14 cellular contexts compared by ENCODE assay signal in the genomic region with DNA sequence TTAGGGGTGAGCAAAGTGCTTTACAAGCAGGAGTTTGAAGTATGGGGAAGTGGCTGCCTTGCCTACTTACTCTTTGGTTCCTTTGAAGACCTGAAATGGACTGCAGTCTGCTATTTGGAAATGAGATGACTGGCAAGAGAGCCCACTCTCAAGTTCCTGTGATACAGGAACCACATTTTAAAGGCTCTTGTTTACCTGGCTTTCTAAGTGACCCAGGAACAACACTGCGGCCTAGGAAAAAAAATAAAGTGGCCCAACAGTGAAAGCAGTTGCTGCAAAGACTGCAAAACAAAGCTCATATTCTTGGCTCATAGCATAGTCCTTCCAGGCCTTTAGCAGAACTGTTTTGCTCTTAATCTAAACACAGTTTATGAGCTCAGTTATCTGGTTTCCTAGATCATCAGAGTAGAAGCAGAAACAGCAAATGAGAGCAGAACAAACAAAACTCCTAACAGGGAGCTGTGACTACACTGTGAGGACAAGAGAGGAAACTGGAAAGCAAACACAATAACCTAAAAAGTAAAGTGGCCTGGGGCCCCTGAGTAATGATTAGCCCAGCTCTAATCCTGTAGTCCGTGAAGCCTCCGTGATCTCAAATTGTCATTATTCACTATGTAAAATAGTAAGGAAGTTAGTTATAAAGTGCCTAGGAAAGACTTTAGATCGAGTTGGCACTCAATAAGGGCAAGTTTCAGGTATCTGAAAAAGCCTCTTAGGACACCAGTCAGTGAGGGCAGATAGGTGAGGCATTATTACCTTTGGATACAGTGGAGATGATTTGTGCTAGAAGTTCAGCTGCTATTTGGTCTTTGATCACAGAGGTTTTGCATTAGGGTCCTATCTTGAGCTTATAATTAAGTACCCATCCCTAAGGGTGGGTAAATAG. TPM values are rescaled to one million over a fixed set of nuclear protein-coding genes. Genes with fewer than 3 reads are reported as not detected.
A peak's percentile ranks its signal among the peaks of the same experiment; 100 is the strongest.
DNase-seq lines count a peak whose midpoint lies in the region; ATAC-seq and TF ChIP-seq lines count a peak whose summit lies in the region.
"Had no signal": no experiment of that assay in that cellular context is flagged by ENCODE, and none has a peak within 500 bp of the region (broad histone marks: within the 10 kb centered on the region; RNA-seq: fewer than 3 reads in every experiment).

No MANE protein-coding gene starts in this region.

- TF ChIP-seq CTCF in 22Rv1 (IDR thresholded peaks at IDR 0.05) (no peak), HEK293 (tag by site-specific recombination; IDR thresholded peaks at IDR 0.05) (no peak), mucosa of descending colon (IDR thresholded peaks at IDR 0.05) (no peak), PC-9 (conservative IDR thresholded peaks at IDR 0.05) (no peak)

- H4K20me1 ChIP-seq in PC-9 (ENCODE audit: insufficient read depth) = no peaks in the 10 kb centered on the region

- peaks cover 67 to 92% of the 10 kb centered on the region in 2 experiments for H3K36me3 ChIP-seq in HEK293 (ENCODE audit: control insufficient read depth in 2 of 2, insufficient read depth in 1 of 2, low read length in 2 of 2)
- peaks cover 15 to 46% of the 10 kb centered on the region in 2 donors for H3K36me3 ChIP-seq in duodenal mucosa (ENCODE audit: control insufficient read depth in 1 of 2, insufficient read depth in 2 of 2, low read length in 2 of 2)
- no peaks in the 10 kb centered on the region for H3K36me3 ChIP-seq in mucosa of descending colon (ENCODE audit: low read depth)
- peaks cover 24% of the 10 kb centered on the region; the same call in 1 of the 2 replicates for H3K36me3 ChIP-seq in PC-9 (ENCODE audit: low read depth)

- DNase-seq in mucosa of descending colon = peak in 1 of 3 donors; percentile 48
- DNase-seq in 8988T = no peak
- DNase-seq in RPMI8226 = no peak
- DNase-seq in PC-9 = no peak
- DNase-seq: cerebellar nuclear complex; GDM1; KG1; stimulated activated CD8-positive, alpha-beta memory T cell treated with anti-CD3 and anti-CD28 coated beads, Interleukin-4, amount 100 ng/mL, for 48 hours had no signal

- H3K27ac ChIP-seq in 22Rv1 (peak overlapping the region; percentile 76), HEK293 (ENCODE audit: extremely low read depth, low read depth, low read length) (peak overlapping the region; percentile 77), duodenal mucosa (ENCODE audit: low read depth, low read length) (peak overlapping the region; percentile 30), PC-9 (no peak overlapping the region)
- H3K27ac ChIP-seq: neural progenitor cell had no signal

- peaks cover 2% of the 10 kb centered on the region; the same call in 1 of the 2 replicates for H3F3A ChIP-seq in PC-9 (ENCODE audit: insufficient read depth, low read depth)

- H3K9me3 ChIP-seq in HEK293 (ENCODE audit: control insufficient read depth, insufficient read depth, low read depth, low read length) (no peaks in the 10 kb centered on the region), duodenal mucosa (ENCODE audit: control insufficient read depth in 1 of 2, low read length in 2 of 2) (no peaks in the 10 kb centered on the region), mucosa of descending colon (no peaks in the 10 kb centered on the region), PC-9 (ENCODE audit: insufficient read depth, low read depth) (no peaks in the 10 kb centered on the region)

- POLR2A ChIA-PET in HEK293 (lab: Yijun Ruan, JAX) = interaction anchor here (0.9 to 2.9 kb wide), 2 partner anchors 11 to 16 kb away, joined by 4 to 20 read pairs; a partner anchor contains a TSS
- POLR2A ChIA-PET in PC-9 (lab: Charles Lee; ENCODE audit: unreplicated experiment) = no interaction called here

- no peak overlapping the region for H2AFZ ChIP-seq in PC-9
- H2AFZ ChIP-seq: neural progenitor cell had no signal

- H3K4me3 ChIP-seq in HEK293 (ENCODE audit: low read depth, low read length) (no peak overlapping the region), duodenal mucosa (ENCODE audit: low read depth in 1 of 2, low read length in 2 of 2) (no peak overlapping the region), mucosa of descending colon (no peak overlapping the region), PC-9 (no peak overlapping the region)
- H3K4me3 ChIP-seq: neural progenitor cell had no signal

- ATAC-seq in mucosa of descending colon = peak; percentile 91
- no peak for ATAC-seq in HG02610 (IDR thresholded peaks at IDR 0.05; ENCODE audit: unreplicated experiment)
- ATAC-seq: Panc1 had no signal

- H3K4me2 ChIP-seq in PC-9 = no peak overlapping the region
- H3K4me2 ChIP-seq: neural progenitor cell had no signal

- H3K4me1 ChIP-seq in HEK293 (ENCODE audit: control insufficient read depth, insufficient read depth, low read length) (peaks cover 11% of the 10 kb centered on the region), duodenal mucosa (ENCODE audit: control insufficient read depth in 1 of 2, insufficient read depth in 2 of 2, low read length in 2 of 2) (peaks cover 22 to 23% of the 10 kb centered on the region in 2 donors), mucosa of descending colon (ENCODE audit: low read depth) (peaks cover 25% of the 10 kb centered on the region), PC-9 (replicated peaks; ENCODE audit: insufficient read depth) (no peaks in the 10 kb centered on the region)
- H3K4me1 ChIP-seq: neural progenitor cell had no signal

- no peaks in the 10 kb centered on the region; the same call in 1 of the 2 replicates for H3K79me2 ChIP-seq in PC-9 (ENCODE audit: low read depth)

- no peaks in the 10 kb centered on the region for H3K27me3 ChIP-seq in duodenal mucosa (ENCODE audit: control insufficient read depth in 1 of 2, insufficient read depth in 2 of 2, low read length in 2 of 2)
- H3K27me3 ChIP-seq in PC-9 (ENCODE audit: insufficient read depth, low read depth) = no peaks in the 10 kb centered on the region
- H3K27me3 ChIP-seq: neural progenitor cell had no signal

- CTCF ChIA-PET in HEK293 (lab: Yijun Ruan, JAX) = interaction anchor here (0.6 to 1.3 kb wide), 6 partner anchors 12 to 390 kb away, joined by 3 to 6 read pairs (median 3); a partner anchor contains a TSS
- CTCF ChIA-PET in PC-9 (lab: Charles Lee) = no interaction called here

- H3K9ac ChIP-seq in duodenal mucosa (ENCODE audit: low read depth in 1 of 2, low read length in 2 of 2) = peak overlapping the region in 1 of 2 donors; percentile 21
- H3K9ac ChIP-seq: neural progenitor cell had no signal

- intact Hi-C loops in mucosa of descending colon (cut with DNase I, micrococcal nuclease) (no loop called here), PC-9 (cut with micrococcal nuclease; ENCODE audit: unreplicated experiment) (no loop called here)

- H3K9me2 ChIP-seq in PC-9 (ENCODE audit: insufficient read depth) = no peaks in the 10 kb centered on the region

- BruUV-seq in PC-9 (replicated peaks; lab: Mats Ljungman, UMichigan) = no TSS peak

TF ChIP-seq in HEK293, 187 proteins besides CTCF, POLR2A, EP300 and RAD21 (continues in another document):
- TF ChIP-seq ZNF121 (tag by site-specific recombination; IDR thresholded peaks at IDR 0.05) (no peak), SETDB1 (IDR thresholded peaks at IDR 0.05; ENCODE audit: insufficient read length, low read length) (no peak), ZNF2 (tag by site-specific recombination; IDR thresholded peaks at IDR 0.05) (no peak), ZNF561 (tag by site-specific recombination; IDR thresholded peaks at IDR 0.05; ENCODE audit: borderline replicate concordance) (peak; percentile 83), ZSCAN30 (tag by site-specific recombination; IDR thresholded peaks at IDR 0.05) (peak; percentile 70), OVOL3 (tag by site-specific recombination; IDR thresholded peaks at IDR 0.05) (peak; percentile 68; the same call in 1 of the 2 replicates)
- TF ChIP-seq, protein P1, sequence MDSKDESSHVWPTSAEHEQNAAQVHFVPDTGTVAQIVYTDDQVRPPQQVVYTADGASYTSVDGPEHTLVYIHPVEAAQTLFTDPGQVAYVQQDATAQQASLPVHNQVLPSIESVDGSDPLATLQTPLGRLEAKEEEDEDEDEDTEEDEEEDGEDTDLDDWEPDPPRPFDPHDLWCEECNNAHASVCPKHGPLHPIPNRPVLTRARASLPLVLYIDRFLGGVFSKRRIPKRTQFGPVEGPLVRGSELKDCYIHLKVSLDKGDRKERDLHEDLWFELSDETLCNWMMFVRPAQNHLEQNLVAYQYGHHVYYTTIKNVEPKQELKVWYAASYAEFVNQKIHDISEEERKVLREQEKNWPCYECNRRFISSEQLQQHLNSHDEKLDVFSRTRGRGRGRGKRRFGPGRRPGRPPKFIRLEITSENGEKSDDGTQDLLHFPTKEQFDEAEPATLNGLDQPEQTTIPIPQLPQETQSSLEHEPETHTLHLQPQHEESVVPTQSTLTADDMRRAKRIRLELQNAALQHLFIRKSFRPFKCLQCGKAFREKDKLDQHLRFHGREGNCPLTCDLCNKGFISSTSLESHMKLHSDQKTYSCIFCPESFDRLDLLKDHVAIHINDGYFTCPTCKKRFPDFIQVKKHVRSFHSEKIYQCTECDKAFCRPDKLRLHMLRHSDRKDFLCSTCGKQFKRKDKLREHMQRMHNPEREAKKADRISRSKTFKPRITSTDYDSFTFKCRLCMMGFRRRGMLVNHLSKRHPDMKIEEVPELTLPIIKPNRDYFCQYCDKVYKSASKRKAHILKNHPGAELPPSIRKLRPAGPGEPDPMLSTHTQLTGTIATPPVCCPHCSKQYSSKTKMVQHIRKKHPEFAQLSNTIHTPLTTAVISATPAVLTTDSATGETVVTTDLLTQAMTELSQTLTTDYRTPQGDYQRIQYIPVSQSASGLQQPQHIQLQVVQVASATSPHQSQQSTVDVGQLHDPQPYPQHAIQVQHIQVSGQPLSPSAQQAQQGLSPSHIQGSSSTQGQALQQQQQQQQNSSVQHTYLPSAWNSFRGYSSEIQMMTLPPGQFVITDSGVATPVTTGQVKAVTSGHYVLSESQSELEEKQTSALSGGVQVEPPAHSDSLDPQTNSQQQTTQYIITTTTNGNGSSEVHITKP (tag by site-specific recombination; IDR thresholded peaks at IDR 0.05) = peak; percentile 36

RNA-seq across cellular contexts. Expression of a gene that starts 11.5 kb away (rescaled TPM):
- total RNA-seq in mucosa of descending colon (10 to 100 TPM; 14.4 to 26.6 (median 17.1) TPM), PC-9 (2021) (11.4 and 12.3 TPM in 2 replicates)

RNA-seq across cellular contexts. Expression of a gene that starts 16.3 kb away (rescaled TPM):
- total RNA-seq in mucosa of descending colon (100 to 1,000 TPM; 116 to 238 (median 132) TPM), PC-9 (2021) (35.2 and 47.7 TPM in 2 replicates)

RNA-seq across cellular contexts. Expression of a gene that starts 42.2 kb away (rescaled TPM):
- total RNA-seq in mucosa of descending colon (10 to 100 TPM; 11.6 to 15.5 (median 13.4) TPM), PC-9 (2021) (8.3 and 10.0 TPM in 2 replicates)

RNA-seq across cellular contexts. Expression of a gene that starts 42.4 kb away (rescaled TPM):
- total RNA-seq in mucosa of descending colon (10 to 100 TPM; 15.8 to 21.1 (median 19.5) TPM), PC-9 (2021) (27.2 and 32.8 TPM in 2 replicates)
